ENCODE assay signal across 14 cellular contexts in genomic region chrX:33726281-33727160, GRCh38.
DNase-seq lines count a peak whose midpoint lies in the region; ATAC-seq and TF ChIP-seq lines count a peak whose summit lies in the region.
"Had no signal": no experiment of that assay in that cellular context is flagged by ENCODE, and none has a peak within 500 bp of the region (broad histone marks: within the 10 kb centered on the region; RNA-seq: fewer than 3 reads in every experiment).

No MANE protein-coding gene starts in this region.

- H3K4me3 ChIP-seq in iPS-20b (ENCODE audit: low read length), result peak overlapping the region; percentile 71
- peak overlapping the region; percentile 55 for H3K4me3 ChIP-seq in rectal smooth muscle tissue (ENCODE audit: low read length)

- no peak for ATAC-seq in GM21825 (IDR thresholded peaks at IDR 0.05; ENCODE audit: unreplicated experiment)
- no peak for ATAC-seq in activated CD4-positive, alpha-beta T cell treated with anti-CD3 and anti-CD28 coated beads for 36 hours
- ATAC-seq: stimulated activated naive B cell treated with anti-CD40 and anti-IgM and Interleukin-4, amounts not matched to agents 10 μg/mL and 1 μg/mL and 100 μg/mL, for 72 hours had no signal

- no peak for TF ChIP-seq CTCF in Calu3 (IDR thresholded peaks at IDR 0.05; ENCODE audit: unreplicated experiment)
- no peak for TF ChIP-seq CTCF in brain (conservative IDR thresholded peaks at IDR 0.05)

- intact Hi-C loops in Calu3 (cut with micrococcal nuclease; ENCODE audit: unreplicated experiment), result no loop called here
- intact Hi-C loops in activated CD4-positive, alpha-beta T cell treated with anti-CD3 and anti-CD28 coated beads for 36 hours (cut with DNase I, micrococcal nuclease), result no loop called here

- H3K36me3 ChIP-seq in iPS-20b (ENCODE audit: insufficient read depth, low read depth, low read length) (no peaks in the 10 kb centered on the region), rectal smooth muscle tissue (ENCODE audit: control insufficient read depth, insufficient read depth, low read length) (no peaks in the 10 kb centered on the region)

- no peaks in the 10 kb centered on the region for H3K9me3 Mint-ChIP-seq in Calu3 (ENCODE audit: low read depth, unreplicated experiment)
- H3K9me3 Mint-ChIP-seq in brain, result no peaks in the 10 kb centered on the region
- no peaks in the 10 kb centered on the region for H3K9me3 Mint-ChIP-seq in activated CD4-positive, alpha-beta T cell treated with anti-CD3 and anti-CD28 coated beads for 36 hours (ENCODE audit: low read depth)
- H3K9me3 Mint-ChIP-seq: activated naive CD4-positive, alpha-beta T cell treated with anti-CD3 and anti-CD28 coated beads for 36 hours; stimulated activated naive B cell treated with anti-CD40 and anti-IgM and Interleukin-4, amounts not matched to agents 10 μg/mL and 1 μg/mL and 100 μg/mL, for 72 hours had no signal

- BruUV-seq in Calu3 (replicated peaks; lab: Mats Ljungman, UMichigan), result no TSS peak

- POLR2A ChIA-PET in activated CD4-positive, alpha-beta T cell treated with anti-CD3 and anti-CD28 coated beads for 36 hours (lab: Charles Lee), result no interaction called here

- no peak overlapping the region for H3K27ac ChIP-seq in iPS-20b (ENCODE audit: low read length)
- H3K27ac ChIP-seq in rectal smooth muscle tissue (ENCODE audit: low read depth, low read length), result peak overlapping the region; percentile 24
- H3K27ac ChIP-seq: C4-2B had no signal

- no peaks in the 10 kb centered on the region for H3K4me1 ChIP-seq in iPS-20b (ENCODE audit: insufficient read depth, low read length)
- no peaks in the 10 kb centered on the region for H3K4me1 ChIP-seq in rectal smooth muscle tissue (ENCODE audit: control insufficient read depth, insufficient read depth, low read length)

- H3K27me3 ChIP-seq in iPS-20b (ENCODE audit: insufficient read depth, low read length) (peaks cover 21% of the 10 kb centered on the region), rectal smooth muscle tissue (ENCODE audit: control insufficient read depth, insufficient read depth, low read length) (no peaks in the 10 kb centered on the region)

- DNase-seq in Calu3, result no peak
- no peak for DNase-seq in GM03348 (ENCODE audit: low spot score)
- no peak for DNase-seq in activated CD4-positive, alpha-beta T cell treated with anti-CD3 and anti-CD28 coated beads for 36 hours
- DNase-seq in NCI-H1048 (lab: John Stamatoyannopoulos, UW), result no peak
- DNase-seq: activated CD4-positive, alpha-beta T cell treated with anti-CD3 and anti-CD28 coated beads, Interleukin-2, amount 50 U/mL, for 1 hour; activated naive CD4-positive, alpha-beta T cell treated with anti-CD3 and anti-CD28 coated beads for 36 hours; IMR-90; SHP77 treated with DMSO at 0.1 percent for 48 hours; stimulated activated naive B cell treated with anti-CD40 and anti-IgM and Interleukin-4, amounts not matched to agents 10 μg/mL and 1 μg/mL and 100 μg/mL, for 72 hours had no signal

- H3K9me3 ChIP-seq in iPS-20b (ENCODE audit: insufficient read depth, low read depth, low read length), result no peaks in the 10 kb centered on the region

- peaks cover 8% of the 10 kb centered on the region for H3K36me3 Mint-ChIP-seq in Calu3 (ENCODE audit: insufficient read depth, unreplicated experiment)
- H3K36me3 Mint-ChIP-seq in brain, result no peaks in the 10 kb centered on the region
- no peaks in the 10 kb centered on the region for H3K36me3 Mint-ChIP-seq in activated CD4-positive, alpha-beta T cell treated with anti-CD3 and anti-CD28 coated beads for 36 hours (ENCODE audit: low read depth)
- H3K36me3 Mint-ChIP-seq: stimulated activated naive B cell treated with anti-CD40 and anti-IgM and Interleukin-4, amounts not matched to agents 10 μg/mL and 1 μg/mL and 100 μg/mL, for 72 hours had no signal

- CTCF ChIA-PET in Calu3 (lab: Charles Lee), result no interaction called here
- CTCF ChIA-PET in activated CD4-positive, alpha-beta T cell treated with anti-CD3 and anti-CD28 coated beads for 36 hours (lab: Charles Lee), result no interaction called here

- H3K4me1 Mint-ChIP-seq in Calu3 (ENCODE audit: low read depth, unreplicated experiment), result no peaks in the 10 kb centered on the region
- peaks cover 20% of the 10 kb centered on the region for H3K4me1 Mint-ChIP-seq in brain
- no peaks in the 10 kb centered on the region for H3K4me1 Mint-ChIP-seq in activated CD4-positive, alpha-beta T cell treated with anti-CD3 and anti-CD28 coated beads for 36 hours
- H3K4me1 Mint-ChIP-seq: stimulated activated naive B cell treated with anti-CD40 and anti-IgM and Interleukin-4, amounts not matched to agents 10 μg/mL and 1 μg/mL and 100 μg/mL, for 72 hours had no signal

- no peak overlapping the region; the same call in 1 of the 2 replicates for H3K9ac ChIP-seq in iPS-20b (ENCODE audit: low read depth, low read length)
- no peak overlapping the region for H3K9ac ChIP-seq in rectal smooth muscle tissue (ENCODE audit: low read length)

- H3K27ac Mint-ChIP-seq in Calu3 (ENCODE audit: unreplicated experiment), result no peak overlapping the region
- no peak overlapping the region for H3K27ac Mint-ChIP-seq in brain
- H3K27ac Mint-ChIP-seq in activated CD4-positive, alpha-beta T cell treated with anti-CD3 and anti-CD28 coated beads for 36 hours, result no peak overlapping the region
- H3K27ac Mint-ChIP-seq: activated naive CD4-positive, alpha-beta T cell treated with anti-CD3 and anti-CD28 coated beads for 36 hours; stimulated activated naive B cell treated with anti-CD40 and anti-IgM and Interleukin-4, amounts not matched to agents 10 μg/mL and 1 μg/mL and 100 μg/mL, for 72 hours had no signal

- H3K27me3 Mint-ChIP-seq in Calu3 (ENCODE audit: unreplicated experiment), result no peaks in the 10 kb centered on the region
- H3K27me3 Mint-ChIP-seq in brain, result peaks cover 17% of the 10 kb centered on the region
- H3K27me3 Mint-ChIP-seq in activated CD4-positive, alpha-beta T cell treated with anti-CD3 and anti-CD28 coated beads for 36 hours, result no peaks in the 10 kb centered on the region

- H3K4me3 Mint-ChIP-seq in Calu3 (ENCODE audit: low read depth, unreplicated experiment), result peak overlapping the region; percentile 77
- H3K4me3 Mint-ChIP-seq in brain, result peak overlapping the region; percentile 70 to 88 (median 82)
- H3K4me3 Mint-ChIP-seq in activated CD4-positive, alpha-beta T cell treated with anti-CD3 and anti-CD28 coated beads for 36 hours, result no peak overlapping the region
- H3K4me3 Mint-ChIP-seq: activated naive CD4-positive, alpha-beta T cell treated with anti-CD3 and anti-CD28 coated beads for 36 hours; stimulated activated naive B cell treated with anti-CD40 and anti-IgM and Interleukin-4, amounts not matched to agents 10 μg/mL and 1 μg/mL and 100 μg/mL, for 72 hours had no signal
